In the genomic region with DNA sequence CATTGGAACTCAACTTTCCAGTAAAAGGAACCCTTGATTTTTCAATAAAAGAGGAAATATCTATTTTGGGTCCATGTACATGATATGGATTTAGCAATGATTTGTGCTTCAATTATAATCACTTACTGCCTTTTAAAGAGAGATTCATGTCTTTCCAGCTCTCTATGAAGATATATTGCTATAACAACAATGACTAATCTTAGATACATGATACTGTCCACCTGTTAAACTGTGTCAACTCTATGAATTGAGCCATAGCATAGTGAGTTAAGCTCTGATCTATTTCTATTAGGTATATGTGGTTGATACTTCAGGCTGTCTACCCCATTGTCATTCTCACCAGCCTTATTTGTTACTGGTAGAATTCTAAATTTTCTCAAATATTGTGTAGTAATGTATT, we compare ENCODE assay signal across 17 cellular contexts.
DNase-seq lines count a peak whose midpoint lies in the region; ATAC-seq and TF ChIP-seq lines count a peak whose summit lies in the region.
"Had no signal": no experiment of that assay in that cellular context is flagged by ENCODE, and none has a peak within 500 bp of the region (broad histone marks: within the 10 kb centered on the region; RNA-seq: fewer than 3 reads in every experiment).

No MANE protein-coding gene starts in this region.

- H3K4me3 ChIP-seq in RWPE2 (ENCODE audit: severe bottlenecking) = no peak overlapping the region
- H3K4me3 ChIP-seq: BLaER1 treated with 17β-estradiol and CSF1 and Interleukin-3, amounts not matched to agents 10 nM and 100 nM had no signal

- H3K9me3 ChIP-seq in RWPE2 (ENCODE audit: severe bottlenecking) = no peaks in the 10 kb centered on the region
- H3K9me3 ChIP-seq: BLaER1 treated with 17β-estradiol and CSF1 and Interleukin-3, amounts not matched to agents 10 nM and 100 nM had no signal

- no peaks in the 10 kb centered on the region for H3K36me3 ChIP-seq in RWPE2 (ENCODE audit: low read depth)
- H3K36me3 ChIP-seq: BLaER1 treated with 17β-estradiol and CSF1 and Interleukin-3, amounts not matched to agents 10 nM and 100 nM had no signal

- no peaks in the 10 kb centered on the region for H3K4me1 ChIP-seq in RWPE2 (ENCODE audit: insufficient read depth, poor library complexity, severe bottlenecking)

- ATAC-seq in RWPE2 (ENCODE audit: low read depth) = peak; percentile 77
- ATAC-seq in stimulated activated naive CD8-positive, alpha-beta T cell treated with anti-CD3 and anti-CD28 coated beads, Interleukin-15, Interleukin-2, amounts not matched to agents 100 U/mL and 50 U/mL, for 24 hours = no peak
- ATAC-seq: Panc1, Right ventricle myocardium inferior, SK-N-SH treated with all-trans-retinoic acid at 6 μM for 48 hours had no signal

- H3K27me3 ChIP-seq in RWPE2 (ENCODE audit: insufficient read depth, poor library complexity, severe bottlenecking) = no peaks in the 10 kb centered on the region
- H3K27me3 ChIP-seq: BLaER1 treated with 17β-estradiol and CSF1 and Interleukin-3, amounts not matched to agents 10 nM and 100 nM had no signal

- no peak for TF ChIP-seq CTCF in RWPE2 (IDR thresholded peaks at IDR 0.05; ENCODE audit: poor library complexity, severe bottlenecking)

- H3K27ac ChIP-seq in RWPE2 (ENCODE audit: poor library complexity, severe bottlenecking) = no peak overlapping the region
- H3K27ac ChIP-seq: HL-60 had no signal

- DNase-seq in NOMO-1 treated with DMSO at 0.1 percent for 48 hours (lab: John Stamatoyannopoulos, UW; ENCODE audit: unreplicated experiment) = peak; percentile 26
- DNase-seq in NOMO-1 treated with dmso at 0.1 percent for 144 hours (lab: John Stamatoyannopoulos, UW; ENCODE audit: unreplicated experiment) = no peak
- peak; percentile 26 for DNase-seq in NCI-H146 treated with DMSO at 0.1 percent for 48 hours (lab: John Stamatoyannopoulos, UW; ENCODE audit: unreplicated experiment)
- no peak for DNase-seq in RWPE2 (ENCODE audit: low spot score)
- DNase-seq in AG08396 (ENCODE audit: low spot score) = no peak
- no peak for DNase-seq in SKM-1 treated with dmso at 0.1 percent for 144 hours (lab: John Stamatoyannopoulos, UW; ENCODE audit: unreplicated experiment)
- no peak for DNase-seq in stimulated activated naive CD8-positive, alpha-beta T cell treated with anti-CD3 and anti-CD28 coated beads, Interleukin-15, Interleukin-2, amounts not matched to agents 100 U/mL and 50 U/mL, for 24 hours
- DNase-seq in stimulated activated naive CD4-positive, alpha-beta T cell treated with Interleukin-2 at 50 U/mL for 16 hours (lab: John Stamatoyannopoulos, UW) = no peak
- DNase-seq: EL, H7, NCI-H2029 treated with DMSO at 0.1 percent for 48 hours, NCI-H526 treated with DMSO at 0.1 percent for 48 hours had no signal

Comparison
In these comparisons a context has a peak if more than half of its experiments do, and no peak if none do; other contexts are left out.
1. DNase-seq: peak in NOMO-1 treated with DMSO at 0.1 percent for 48 hours (single experiment) and NCI-H146 treated with DMSO at 0.1 percent for 48 hours (single experiment); none in NOMO-1 treated with dmso at 0.1 percent for 144 hours (single experiment), RWPE2 (single experiment), AG08396 (single experiment), SKM-1 treated with dmso at 0.1 percent for 144 hours (single experiment), stimulated activated naive CD8-positive, alpha-beta T cell treated with anti-CD3 and anti-CD28 coated beads, Interleukin-15, Interleukin-2, amounts not matched to agents 100 U/mL and 50 U/mL, for 24 hours (single experiment) and stimulated activated naive CD4-positive, alpha-beta T cell treated with Interleukin-2 at 50 U/mL for 16 hours (single experiment).